In genomic region chr16:84178146-84178765, GRCh38 we compare ENCODE assay signal across 13 cellular contexts. TPM values are rescaled to one million over a fixed set of nuclear protein-coding genes. Genes with fewer than 3 reads are reported as not detected.
DNase-seq lines count a peak whose midpoint lies in the region; ATAC-seq and TF ChIP-seq lines count a peak whose summit lies in the region.
"Had no signal": no experiment of that assay in that cellular context is flagged by ENCODE, and none has a peak within 500 bp of the region (broad histone marks: within the 10 kb centered on the region; RNA-seq: fewer than 3 reads in every experiment).

No MANE protein-coding gene starts in this region.

- BruUV-seq in PC-9 (replicated peaks; lab: Mats Ljungman, UMichigan) = no TSS peak

- POLR2A ChIA-PET in PC-9 (lab: Charles Lee; ENCODE audit: unreplicated experiment) = no interaction called here

- H3K36me3 ChIP-seq in PC-9 (ENCODE audit: low read depth) = no peaks in the 10 kb centered on the region
- H3K36me3 ChIP-seq in trophoblast cell (ENCODE audit: control insufficient read depth in 1 of 2, insufficient read depth in 2 of 2, low read length in 2 of 2) = peaks cover 51 to 52% of the 10 kb centered on the region in 2 experiments

- H3K27ac ChIP-seq in 22Rv1 (peak overlapping the region; percentile 65), PC-9 (peak overlapping the region; percentile 53), trophoblast cell (ENCODE audit: low read depth, low read length) (peak overlapping the region; percentile 68)

- DNase-seq in PC-9 = no peak
- DNase-seq in endothelial cell (ENCODE audit: low spot score) = no peak
- DNase-seq in trophoblast cell = no peak
- no peak for DNase-seq in NCI-H1048 (lab: John Stamatoyannopoulos, UW)
- DNase-seq in activated CD4-positive, CD25-positive, alpha-beta regulatory T cell (lab: John Stamatoyannopoulos, UW) = no peak
- DNase-seq: DMS79 treated with DMSO at 0.1 percent for 48 hours, NCI-H1436, NCI-H510A treated with DMSO at 0.1 percent for 48 hours, right lobe of liver had no signal

- H3K4me3 ChIP-seq in PC-9 (no peak overlapping the region), trophoblast cell (ENCODE audit: low read depth, low read length) (no peak overlapping the region)
- H3K4me3 ChIP-seq: HAP-1, right lobe of liver had no signal

- ATAC-seq in GM21723 (IDR thresholded peaks at IDR 0.05; ENCODE audit: unreplicated experiment) (no peak), GM21786 (IDR thresholded peaks at IDR 0.05; ENCODE audit: unreplicated experiment) (no peak)

- H3K9me3 ChIP-seq in PC-9 (ENCODE audit: insufficient read depth, low read depth) (no peaks in the 10 kb centered on the region), trophoblast cell (ENCODE audit: insufficient read depth, low read depth, low read length) (no peaks in the 10 kb centered on the region)
- H3K9me3 ChIP-seq: HAP-1, right lobe of liver had no signal

- WGBS in trophoblast cell (ENCODE audit: extremely low coverage, insufficient coverage, insufficient read length) = no CpG with 5 or more reads among the region's 15 CpGs

- no peak overlapping the region for H2BK120ac ChIP-seq in trophoblast cell (ENCODE audit: insufficient read depth, low read length, poor library complexity)

- no peak overlapping the region for H4K12ac ChIP-seq in trophoblast cell (ENCODE audit: low read depth, low read length)

- H4K8ac ChIP-seq in trophoblast cell (ENCODE audit: low read depth, low read length) = no peak overlapping the region

- no peak overlapping the region for H3K14ac ChIP-seq in trophoblast cell (ENCODE audit: low read length)

- H4K91ac ChIP-seq in trophoblast cell (ENCODE audit: low read depth, low read length) = peak overlapping the region; percentile 48

- no peaks in the 10 kb centered on the region for H3K9me3 Mint-ChIP-seq in endothelial cell (ENCODE audit: unreplicated experiment)

- peaks cover 8% of the 10 kb centered on the region for H3K79me1 ChIP-seq in trophoblast cell (ENCODE audit: low read length)

- peak overlapping the region; percentile 20 for H2BK12ac ChIP-seq in trophoblast cell (ENCODE audit: low read length)

- H2AFZ ChIP-seq in PC-9 = no peak overlapping the region
- no peak overlapping the region for H2AFZ ChIP-seq in trophoblast cell (ENCODE audit: insufficient read depth, low read length, poor library complexity)

- H3K9ac ChIP-seq in trophoblast cell (ENCODE audit: low read length) = no peak overlapping the region

- H3K18ac ChIP-seq in trophoblast cell (ENCODE audit: low read length) = peak overlapping the region; percentile 34

- H3K36me3 Mint-ChIP-seq in endothelial cell (ENCODE audit: low read depth, unreplicated experiment) = peaks cover 16% of the 10 kb centered on the region

- H3K79me2 ChIP-seq in PC-9 (ENCODE audit: low read depth) (no peaks in the 10 kb centered on the region), trophoblast cell (ENCODE audit: control insufficient read depth, insufficient read depth, low read length, poor library complexity) (peaks cover 4% of the 10 kb centered on the region)

- H3F3A ChIP-seq in PC-9 (ENCODE audit: insufficient read depth, low read depth) = peaks cover 37% of the 10 kb centered on the region

- H3K23ac ChIP-seq in trophoblast cell (ENCODE audit: low read length) = no peak overlapping the region

- no peaks in the 10 kb centered on the region; the same call in 1 of the 2 replicates for H4K20me1 ChIP-seq in PC-9 (ENCODE audit: insufficient read depth)

- no peaks in the 10 kb centered on the region for H3K9me2 ChIP-seq in PC-9 (ENCODE audit: insufficient read depth)

- no peak overlapping the region for H2AK5ac ChIP-seq in trophoblast cell (ENCODE audit: low read length)

- CTCF ChIA-PET in PC-9 (lab: Charles Lee) = interaction anchor here (0.6 to 1.0 kb wide), 2 partner anchors 33 to 160 kb away, joined by 3 read pairs; partner anchors contain the start of genes DNAAF1 and HSDL1

- TF ChIP-seq CTCF in 22Rv1 (IDR thresholded peaks at IDR 0.05) = no peak
- no peak for TF ChIP-seq CTCF in PC-9 (conservative IDR thresholded peaks at IDR 0.05)
- TF ChIP-seq CTCF in endothelial cell (IDR thresholded peaks at IDR 0.05; ENCODE audit: unreplicated experiment) = no peak

- peak overlapping the region; percentile 61 for H3K27ac Mint-ChIP-seq in endothelial cell (ENCODE audit: unreplicated experiment)

- H3K27me3 ChIP-seq in PC-9 (ENCODE audit: insufficient read depth, low read depth) (no peaks in the 10 kb centered on the region), trophoblast cell (ENCODE audit: insufficient read depth, low read length) (no peaks in the 10 kb centered on the region)
- H3K27me3 ChIP-seq: right lobe of liver had no signal

- H3K4me2 ChIP-seq in PC-9 (peak overlapping the region; percentile 65; the same call in 1 of the 2 replicates), trophoblast cell (ENCODE audit: low read length) (no peak overlapping the region)

- H3K27me3 Mint-ChIP-seq in endothelial cell (ENCODE audit: unreplicated experiment) = peaks cover 4% of the 10 kb centered on the region

- no peak overlapping the region for H3K4me3 Mint-ChIP-seq in endothelial cell (ENCODE audit: unreplicated experiment)

- intact Hi-C loops in PC-9 (cut with micrococcal nuclease; ENCODE audit: unreplicated experiment) = loop anchor here (5.0 to 10.0 kb wide), 5 partner anchors 226 to 353 kb away; partner anchors contain the start of genes MEAK7 and OSGIN1

- H2BK5ac ChIP-seq in trophoblast cell (ENCODE audit: low read depth, low read length, poor library complexity) = peak overlapping the region; percentile 24

- no peak overlapping the region for H3K4ac ChIP-seq in trophoblast cell (ENCODE audit: low read depth, low read length)

- H3K4me1 Mint-ChIP-seq in endothelial cell (ENCODE audit: unreplicated experiment) = peaks cover 11% of the 10 kb centered on the region

- peaks cover 33% of the 10 kb centered on the region for H3K4me1 ChIP-seq in PC-9 (replicated peaks; ENCODE audit: insufficient read depth)
- H3K4me1 ChIP-seq in trophoblast cell (ENCODE audit: control insufficient read depth in 1 of 2, insufficient read depth in 2 of 2, low read length in 2 of 2) = peaks cover 21 to 22% of the 10 kb centered on the region in 2 experiments

RNA-seq across cellular contexts. Expression of gene TAF1C, which starts 8.6 kb away (rescaled TPM):
- total RNA-seq in PC-9 (2021) = 40.2 and 43.0 TPM in 2 replicates
- total RNA-seq in endothelial cell (ENCODE audit: unreplicated experiment) = 73.6 TPM
- 34.5 and 38.5 TPM in 2 replicates for polyA plus RNA-seq in trophoblast cell (2013)

RNA-seq across cellular contexts. Expression of gene ADAD2, which starts 12.7 kb away (rescaled TPM):
- total RNA-seq in PC-9 (2021) = not detected in 2 replicates
- total RNA-seq in endothelial cell (ENCODE audit: unreplicated experiment) = 0.87 TPM
- polyA plus RNA-seq in trophoblast cell (2013) = not detected in 2 replicates

RNA-seq across cellular contexts. Expression of gene DNAAF1, which starts 33.1 kb away (rescaled TPM):
- total RNA-seq in PC-9 (2021) (1.2 and 3.9 TPM in 2 replicates), endothelial cell (ENCODE audit: unreplicated experiment) (0.18 TPM)
- 0.07 and 0.10 TPM in 2 replicates for polyA plus RNA-seq in trophoblast cell (2013)

RNA-seq across cellular contexts. Expression of gene HSDL1, which starts 33.3 kb away (rescaled TPM):
- total RNA-seq in PC-9 (2021) (30.5 and 32.1 TPM in 2 replicates), endothelial cell (ENCODE audit: unreplicated experiment) (50.2 TPM)
- polyA plus RNA-seq in trophoblast cell (2013) = 17.6 and 19.2 TPM in 2 replicates
